In the genomic region with DNA sequence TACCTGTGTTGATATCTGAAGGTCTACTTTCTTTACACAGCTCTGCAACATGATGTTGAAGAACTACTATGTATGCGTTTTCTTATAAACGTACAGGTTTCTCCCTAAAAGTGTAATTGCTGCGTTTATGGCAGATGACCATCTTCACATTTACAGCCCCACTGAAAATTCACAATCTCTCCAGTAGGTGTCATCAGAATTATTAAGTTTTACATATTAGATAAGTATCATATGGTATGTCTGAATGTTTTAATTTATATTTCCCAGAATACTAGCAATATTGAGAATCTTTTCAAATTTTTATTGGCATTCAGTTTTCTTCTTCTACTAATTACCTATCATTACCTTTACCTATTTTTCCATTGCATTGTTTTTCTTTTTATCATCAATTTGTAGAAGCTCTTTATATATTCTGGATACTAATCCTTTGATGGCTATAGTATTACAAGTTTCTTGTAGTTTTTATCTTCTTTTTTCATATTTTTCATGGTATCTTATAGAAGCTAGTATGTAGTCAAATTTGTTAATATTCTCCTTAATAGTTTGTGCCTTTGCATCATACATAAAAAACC, we compare ENCODE assay signal across 8 cellular contexts.
DNase-seq lines count a peak whose midpoint lies in the region; ATAC-seq and TF ChIP-seq lines count a peak whose summit lies in the region.

No MANE protein-coding gene starts in this region.

- peaks cover 0 to 2% (median 0%) of the 10 kb centered on the region in 6 donors for H3K9me3 Mint-ChIP-seq in immature natural killer cell
- H3K9me3 Mint-ChIP-seq in activated T-cell treated with anti-CD3 and anti-CD28 coated beads, Interleukin-2, amount 50 U/mL, for 4 hours = no peaks in the 10 kb centered on the region

- no peaks in the 10 kb centered on the region for H4K20me1 ChIP-seq in OCI-LY3 (ENCODE audit: insufficient read depth, low read length)
- no peaks in the 10 kb centered on the region for H4K20me1 ChIP-seq in fibroblast of lung (ENCODE audit: control insufficient read depth, extremely low read depth, insufficient read depth, low read length)

- intact Hi-C loops in heart right ventricle (cut with DNase I) (loop anchor here in 8 of 10 donors (2.0 to 10.0 kb wide), 4 partner anchors 323 to 423 kb away; no protein-coding TSS in a partner anchor), left ventricle myocardium superior (cut with micrococcal nuclease) (loop anchor here (5.0 kb wide), 1 partner anchor 326 kb away; no protein-coding TSS in a partner anchor)

- no peak overlapping the region for H3K27ac Mint-ChIP-seq in immature natural killer cell

- H3K4me3 ChIP-seq in heart right ventricle (no peak overlapping the region), OCI-LY3 (ENCODE audit: low read length) (no peak overlapping the region), fibroblast of lung (replicated peaks in 1 of 4; ENCODE audit: control extremely low read depth in 1 of 4, insufficient read depth in 1 of 4, low read depth in 3 of 4, low read length in 4 of 4) (no peak overlapping the region), upper lobe of left lung (no peak overlapping the region)

- TF ChIP-seq POLR2A in upper lobe of left lung (IDR thresholded peaks at IDR 0.05) = no peak

- no peaks in the 10 kb centered on the region for H3K27me3 ChIP-seq in heart right ventricle
- H3K27me3 ChIP-seq in OCI-LY3 (ENCODE audit: low read depth, low read length) = no peaks in the 10 kb centered on the region
- H3K27me3 ChIP-seq in fibroblast of lung (ENCODE audit: control insufficient read depth, insufficient read depth, low read length) = no peaks in the 10 kb centered on the region
- H3K27me3 ChIP-seq in upper lobe of left lung = no peaks in the 10 kb centered on the region

- DNase-seq in heart right ventricle (no peak), left ventricle myocardium superior (no peak), fibroblast of lung (ENCODE audit: low read depth in 2 of 2) (peak; percentile 17 to 65), upper lobe of left lung (no peak), immature natural killer cell (no peak), T1000 (lab: John Stamatoyannopoulos, UW) (no peak)
- DNase-seq in activated T-cell treated with anti-CD3 and anti-CD28 coated beads, Interleukin-2, amount 50 U/mL, for 4 hours = no peak

- TF ChIP-seq CTCF in heart right ventricle (IDR thresholded peaks at IDR 0.05) (peak in 8 of 9 donors; percentile 19 to 61 (median 50)), OCI-LY3 (IDR thresholded peaks at IDR 0.05; ENCODE audit: low read depth, low read length) (peak; percentile 65), fibroblast of lung (conservative IDR thresholded peaks at IDR 0.05 in 1 of 2, IDR thresholded peaks at IDR 0.05 in 1 of 2; ENCODE audit: low read depth in 1 of 2, low read length in 2 of 2) (peak; percentile 24 to 58), upper lobe of left lung (IDR thresholded peaks at IDR 0.05) (peak in 5 of 6 experiments; percentile 41 to 60 (median 53))

- no peak for ATAC-seq in heart right ventricle
- no peak for ATAC-seq in left ventricle myocardium superior
- no peak for ATAC-seq in upper lobe of left lung (ENCODE audit: low FRiP score in 2 of 2)
- no peak for ATAC-seq in activated T-cell treated with anti-CD3 and anti-CD28 coated beads, Interleukin-2, amount 50 U/mL, for 4 hours

- H3K9ac ChIP-seq in OCI-LY3 (ENCODE audit: low read length) (no peak overlapping the region), fibroblast of lung (ENCODE audit: insufficient read depth, low read length) (no peak overlapping the region)

- H3K9me3 ChIP-seq in heart right ventricle = peaks cover 0 to 6% (median 0%) of the 10 kb centered on the region in 11 donors
- H3K9me3 ChIP-seq in OCI-LY3 (ENCODE audit: insufficient read depth, low read length) = no peaks in the 10 kb centered on the region
- no peaks in the 10 kb centered on the region for H3K9me3 ChIP-seq in fibroblast of lung (ENCODE audit: control insufficient read depth, insufficient read depth, low read depth, low read length)
- H3K9me3 ChIP-seq in upper lobe of left lung = no peaks in the 10 kb centered on the region

- H2AFZ ChIP-seq in OCI-LY3 (ENCODE audit: low read depth, low read length) (no peak overlapping the region), fibroblast of lung (ENCODE audit: low read length) (no peak overlapping the region)

- no peak overlapping the region for H3K4me3 Mint-ChIP-seq in immature natural killer cell
- H3K4me3 Mint-ChIP-seq in activated T-cell treated with anti-CD3 and anti-CD28 coated beads, Interleukin-2, amount 50 U/mL, for 4 hours = no peak overlapping the region

- H3K4me1 ChIP-seq in heart right ventricle (peaks cover 0 to 10% (median 0%) of the 10 kb centered on the region in 9 donors), OCI-LY3 (ENCODE audit: low read length) (peaks cover 14% of the 10 kb centered on the region), fibroblast of lung (ENCODE audit: control insufficient read depth, extremely low read depth, insufficient read depth, low read length) (peaks cover 5% of the 10 kb centered on the region), upper lobe of left lung (no peaks in the 10 kb centered on the region)

- H3K27me3 Mint-ChIP-seq in immature natural killer cell (ENCODE audit: low read depth in 3 of 3) = peaks cover 0 to 2% (median 1%) of the 10 kb centered on the region in 3 donors
- H3K27me3 Mint-ChIP-seq in activated T-cell treated with anti-CD3 and anti-CD28 coated beads, Interleukin-2, amount 50 U/mL, for 4 hours (ENCODE audit: low read depth) = no peaks in the 10 kb centered on the region

- no peak overlapping the region for H3K27ac ChIP-seq in heart right ventricle
- no peak overlapping the region for H3K27ac ChIP-seq in OCI-LY3 (ENCODE audit: low read length)
- H3K27ac ChIP-seq in fibroblast of lung (ENCODE audit: insufficient read depth, low read length) = no peak overlapping the region
- no peak overlapping the region for H3K27ac ChIP-seq in upper lobe of left lung

- H3K36me3 ChIP-seq in heart right ventricle (no peaks in the 10 kb centered on the region), OCI-LY3 (replicated peaks; ENCODE audit: low read depth, low read length) (no peaks in the 10 kb centered on the region), fibroblast of lung (ENCODE audit: control insufficient read depth, insufficient read depth, low read length) (no peaks in the 10 kb centered on the region), upper lobe of left lung (no peaks in the 10 kb centered on the region)

- WGBS in heart right ventricle, 2 donors = 73 to 90% methylated on average over 3 of the region's 3 CpGs
- 57% methylated on average over 3 of the region's 3 CpGs for WGBS in upper lobe of left lung, 2 donors

- no peak for TF ChIP-seq EP300 in upper lobe of left lung (IDR thresholded peaks at IDR 0.05)

- H3K79me2 ChIP-seq in OCI-LY3 (ENCODE audit: low read length) (no peaks in the 10 kb centered on the region), fibroblast of lung (ENCODE audit: control insufficient read depth, insufficient read depth, low read length) (no peaks in the 10 kb centered on the region)

- no peaks in the 10 kb centered on the region for H3K4me1 Mint-ChIP-seq in immature natural killer cell
- no peaks in the 10 kb centered on the region for H3K4me1 Mint-ChIP-seq in activated T-cell treated with anti-CD3 and anti-CD28 coated beads, Interleukin-2, amount 50 U/mL, for 4 hours (ENCODE audit: low read depth)

- H3K4me2 ChIP-seq in OCI-LY3 (ENCODE audit: low read length) (no peak overlapping the region), fibroblast of lung (ENCODE audit: extremely low read depth, insufficient read depth, low read length) (no peak overlapping the region)

- H3K36me3 Mint-ChIP-seq in immature natural killer cell = no peaks in the 10 kb centered on the region
- H3K36me3 Mint-ChIP-seq in activated T-cell treated with anti-CD3 and anti-CD28 coated beads, Interleukin-2, amount 50 U/mL, for 4 hours (ENCODE audit: insufficient read depth) = no peaks in the 10 kb centered on the region

Comparison
In these comparisons a context has a peak if more than half of its experiments do, and no peak if none do; other contexts are left out.
1. DNase-seq: peak in fibroblast of lung (2 of 2); none in heart right ventricle (0 of 2), left ventricle myocardium superior (single experiment), upper lobe of left lung (0 of 2), immature natural killer cell (0 of 3), activated T-cell treated with anti-CD3 and anti-CD28 coated beads, Interleukin-2, amount 50 U/mL, for 4 hours (single experiment) and T1000 (single experiment).
2. Peak in every context shown above with its lines, with median percentiles within 50 percentile points of each other: CTCF ChIP-seq.